ENCODE assay signal across 20 cellular contexts in genomic region chr19:50741179-50741933, GRCh38. TPM values are rescaled to one million over a fixed set of nuclear protein-coding genes. Genes with fewer than 3 reads are reported as not detected.
DNase-seq lines count a peak whose midpoint lies in the region; ATAC-seq, FAIRE-seq and TF ChIP-seq lines count a peak whose summit lies in the region.
"Had no signal": no experiment of that assay in that cellular context is flagged by ENCODE, and none has a peak within 500 bp of the region (broad histone marks: within the 10 kb centered on the region; RNA-seq: fewer than 3 reads in every experiment).

No MANE protein-coding gene starts in this region.

- peak; percentile 87 for FAIRE-seq in K562 (lab: Jason Lieb, UNC)
- FAIRE-seq: A549, GM19239, HepG2, HTR-8/SVneo had no signal

- POLR2A ChIA-PET in K562 (lab: Yijun Ruan, JAX): interaction anchor here (0.6 to 1.5 kb wide), 4 partner anchors 12 to 26 kb away, joined by 3 to 7 read pairs (median 3); no protein-coding TSS in a partner anchor

- no peak overlapping the region for H3K9ac ChIP-seq in SK-N-MC (ENCODE audit: insufficient read length)
- H3K9ac ChIP-seq in K562 (ENCODE audit: insufficient read depth in 1 of 2, low read depth in 2 of 2, low read length in 2 of 2): peak overlapping the region; percentile 57 to 88; a peak in 3 of 4 replicates

- no peak overlapping the region for H3K4me3 ChIP-seq in SK-N-MC
- no peak overlapping the region; the same call in 1 of the 2 replicates for H3K4me3 ChIP-seq in K562
- H3K4me3 ChIP-seq: A549 had no signal

- TF ChIP-seq POLR2A in K562 (conservative IDR thresholded peaks at IDR 0.05): no peak; the same call in 1 of the 2 replicates

- no peak overlapping the region for H3K27ac Mint-ChIP-seq in activated T-helper 2 cell treated with anti-CD3 and anti-CD28 coated beads, Interferon-gamma antibody, Interleukin-2, Interleukin-4, amounts not matched to agents 10 μg/mL and 5 μg/mL and 100 μg/mL, durations not matched to agents 14 hours and 24 hours and 36 hours
- H3K27ac Mint-ChIP-seq: CD8-positive, alpha-beta T cell; HFFc6 had no signal

- H2AFZ ChIP-seq in K562 (ENCODE audit: low read depth, low read length): peak overlapping the region; percentile 84

- no peaks in the 10 kb centered on the region for H3K36me3 Mint-ChIP-seq in activated T-helper 2 cell treated with anti-CD3 and anti-CD28 coated beads, Interferon-gamma antibody, Interleukin-2, Interleukin-4, amounts not matched to agents 10 μg/mL and 5 μg/mL and 100 μg/mL, durations not matched to agents 14 hours and 24 hours and 36 hours (ENCODE audit: low read depth)
- H3K36me3 Mint-ChIP-seq: CD14-positive monocyte; CD8-positive, alpha-beta T cell had no signal

- TF ChIP-seq CTCF in K562 (IDR thresholded peaks at IDR 0.05 in 2 of 3, conservative IDR thresholded peaks at IDR 0.05 in 1 of 3; ENCODE audit: insufficient read depth in 2 of 3, low read depth in 1 of 3, low read length in 3 of 3): no peak

- no peaks in the 10 kb centered on the region for H3K36me3 ChIP-seq in SK-N-MC (ENCODE audit: insufficient read depth, low read length)
- no peaks in the 10 kb centered on the region for H3K36me3 ChIP-seq in K562 (ENCODE audit: control insufficient read depth, insufficient read depth, low read length)

- no TSS peak for BruUV-seq in K562 (replicated peaks; lab: Mats Ljungman, UMichigan)

- H3K4me1 ChIP-seq in K562 (replicated peaks in 1 of 2; ENCODE audit: control insufficient read depth in 2 of 2, insufficient read depth in 2 of 2, low read length in 2 of 2): peaks cover 49 to 51% of the 10 kb centered on the region in 2 experiments
- H3K4me1 ChIP-seq: A549 had no signal

- DNase-seq in SK-N-MC (ENCODE audit: low read depth, low spot score): no peak
- DNase-seq in K562 (ENCODE audit: extremely low read depth in 1 of 4, low spot score in 3 of 4): peak in 1 of 4 experiments; percentile 85
- peak; percentile 39 to 80 for DNase-seq in lung microvascular endothelial cell (ENCODE audit: low read depth in 2 of 2)
- no peak for DNase-seq in stimulated activated CD4-positive, alpha-beta T cell treated with anti-CD3 and anti-CD28 coated beads, Interleukin-2, amount 100 ng/mL, for 48 hours
- no peak for DNase-seq in hepatic stellate cell (ENCODE audit: low spot score)
- no peak for DNase-seq in activated T-helper 2 cell treated with anti-CD3 and anti-CD28 coated beads, Interferon-gamma antibody, Interleukin-2, Interleukin-4, amounts not matched to agents 10 μg/mL and 5 μg/mL and 100 μg/mL, durations not matched to agents 14 hours and 24 hours and 36 hours (ENCODE audit: low spot score)
- no peak for DNase-seq in activated T-cell treated with anti-CD3 and anti-CD28 coated beads, Interleukin-2, amount 50 U/mL, for 48 hours
- DNase-seq: Caco-2; CD8-positive, alpha-beta T cell; DMS53; GF-D8; HCEC 1CT; HFFc6 had no signal

- in situ Hi-C loops in K562 (cut with MboI): no loop called here

- no peaks in the 10 kb centered on the region for H3K9me1 ChIP-seq in K562 (ENCODE audit: control insufficient read depth, insufficient read depth, low read length)

- H3K9me3 ChIP-seq in SK-N-MC (ENCODE audit: low read depth, low read length): no peaks in the 10 kb centered on the region
- H3K9me3 ChIP-seq in K562 (replicated peaks; ENCODE audit: control insufficient read depth, insufficient read depth, low read depth, low read length): no peaks in the 10 kb centered on the region
- H3K9me3 ChIP-seq: A549, Caco-2 had no signal

- 8% methylated on average over 13 of the region's 18 CpGs for whole genome bisulfite sequencing in K562 (ENCODE audit: insufficient coverage, low coverage, missing lambda C conversion rate)

- CTCF ChIA-PET in K562 (lab: Yijun Ruan, JAX; ENCODE audit: low intra/inter-chr PET ratio): interaction anchor here (0.9 kb wide), 1 partner anchor 35 kb away, joined by 3 read pairs; no protein-coding TSS in a partner anchor

- no peaks in the 10 kb centered on the region for H3K9me3 Mint-ChIP-seq in activated T-helper 2 cell treated with anti-CD3 and anti-CD28 coated beads, Interferon-gamma antibody, Interleukin-2, Interleukin-4, amounts not matched to agents 10 μg/mL and 5 μg/mL and 100 μg/mL, durations not matched to agents 14 hours and 24 hours and 36 hours
- H3K9me3 Mint-ChIP-seq: CD8-positive, alpha-beta T cell; HFFc6 had no signal

- ATAC-seq in K562: peak; percentile 37
- ATAC-seq: CD8-positive, alpha-beta T cell; HepG2 had no signal

- TF ChIP-seq RAD21 in K562 (CRISPR knock-in tag; conservative IDR thresholded peaks at IDR 0.05 in 1 of 2, IDR thresholded peaks at IDR 0.05 in 1 of 2): no peak

- no peaks in the 10 kb centered on the region for H3K4me1 Mint-ChIP-seq in activated T-helper 2 cell treated with anti-CD3 and anti-CD28 coated beads, Interferon-gamma antibody, Interleukin-2, Interleukin-4, amounts not matched to agents 10 μg/mL and 5 μg/mL and 100 μg/mL, durations not matched to agents 14 hours and 24 hours and 36 hours (ENCODE audit: low read depth)

- H3K27me3 Mint-ChIP-seq in activated T-helper 2 cell treated with anti-CD3 and anti-CD28 coated beads, Interferon-gamma antibody, Interleukin-2, Interleukin-4, amounts not matched to agents 10 μg/mL and 5 μg/mL and 100 μg/mL, durations not matched to agents 14 hours and 24 hours and 36 hours (ENCODE audit: low read depth): peaks cover 7% of the 10 kb centered on the region

- peak; percentile 94 for TF ChIP-seq EP300 in K562 (IDR thresholded peaks at IDR 0.05; ENCODE audit: low read length)

- no peaks in the 10 kb centered on the region for H3K79me2 ChIP-seq in K562 (ENCODE audit: control insufficient read depth, insufficient read depth, low read length)

- no peak overlapping the region for H3K4me3 Mint-ChIP-seq in activated T-helper 2 cell treated with anti-CD3 and anti-CD28 coated beads, Interferon-gamma antibody, Interleukin-2, Interleukin-4, amounts not matched to agents 10 μg/mL and 5 μg/mL and 100 μg/mL, durations not matched to agents 14 hours and 24 hours and 36 hours (ENCODE audit: low read depth)
- H3K4me3 Mint-ChIP-seq: CD14-positive monocyte; CD8-positive, alpha-beta T cell; HFFc6 had no signal

- no peaks in the 10 kb centered on the region for H3K27me3 ChIP-seq in K562 (ENCODE audit: control insufficient read depth in 2 of 2, insufficient read depth in 2 of 2, low read length in 2 of 2)

- intact Hi-C loops in K562 (cut with micrococcal nuclease): no loop called here
- intact Hi-C loops in activated T-helper 2 cell treated with anti-CD3 and anti-CD28 coated beads, Interferon-gamma antibody, Interleukin-2, Interleukin-4, amounts not matched to agents 10 μg/mL and 5 μg/mL and 100 μg/mL, durations not matched to agents 14 hours and 24 hours and 36 hours (cut with micrococcal nuclease): no loop called here

- H3K27ac ChIP-seq in SK-N-MC (peak overlapping the region; percentile 99), K562 (ENCODE audit: extremely low read depth, low read depth, low read length) (peak overlapping the region; percentile 78)
- H3K27ac ChIP-seq: A549 had no signal

- H3K4me2 ChIP-seq in K562 (ENCODE audit: insufficient read depth, low read length): peak overlapping the region; percentile 68
- H3K4me2 ChIP-seq: A549 had no signal

- H4K20me1 ChIP-seq in K562 (replicated peaks; ENCODE audit: control insufficient read depth, insufficient read depth, low read length): no peaks in the 10 kb centered on the region

RNA-seq across cellular contexts. Expression of gene CLEC11A, which starts 18.2 kb away (rescaled TPM):
- 0.69 and 6.7 TPM in 2 replicates for total RNA-seq in K562 (2011; cell fraction: chromatin; rRNA removed; ENCODE audit: low replicate concordance)
- total RNA-seq in K562 (2011; cell fraction: nucleolus; rRNA removed): 14.3 and 15.2 TPM in 2 replicates
- 7.3 and 8.3 TPM in 2 replicates for total RNA-seq in K562 (2011; cell fraction: nucleoplasm; rRNA removed)
- total RNA-seq in K562 (2014; rRNA removed) (32.7 and 34.8 TPM in 2 replicates), K562 (2014; rRNA removed; fragmentation: Illumina TruSeq; extraction: Trizol) (2.5 and 2.7 TPM in 2 replicates), K562 (2015; rRNA removed; fragmentation: Illumina TruSeq; extraction: Trizol) (16.1 and 16.7 TPM in 2 replicates), K562 (2021) (31.3 and 31.4 TPM in 2 replicates), lung microvascular endothelial cell (0.40 and 2.6 TPM in 2 replicates)
- polyA plus RNA-seq in K562 (2011; rRNA removed) (3.0 and 17.4 TPM in 2 replicates), K562 (2014; fragmentation: Illumina TruSeq; extraction: Trizol) (3.4 and 8.3 TPM in 2 replicates), K562 (2014; fragmentation: Nextera tagmentation; extraction: Ambion mirVana) (under 1 TPM; 0.39 to 0.46 TPM), K562 (2014; rRNA removed) (31.8 and 43.9 TPM in 2 replicates)
- polyA plus RNA-seq in K562 (2011; cell fraction: cytosol; rRNA removed): 26.3 and 38.6 TPM in 2 replicates
- polyA plus RNA-seq in K562 (2011; cell fraction: nucleus; rRNA removed): 42.7 and 43.1 TPM in 2 replicates
- 32.9 and 74.8 TPM in 2 replicates for polyA plus RNA-seq in K562 (2012)
- polyA minus RNA-seq in K562 (2011; rRNA and poly(A)+ RNA removed): 0.49 and 1.0 TPM in 2 replicates
- 1.6 and 12.8 TPM in 2 replicates for polyA minus RNA-seq in K562 (2011; cell fraction: cytosol; rRNA and poly(A)+ RNA removed)
- polyA minus RNA-seq in K562 (2011; cell fraction: nucleus; rRNA and poly(A)+ RNA removed): 5.9 and 7.9 TPM in 2 replicates
- 1.2 and 1.7 TPM in 2 replicates for total RNA-seq in activated T-helper 2 cell treated with anti-CD3 and anti-CD28 coated beads, Interferon-gamma antibody, Interleukin-2, Interleukin-4, amounts not matched to agents 10 μg/mL and 5 μg/mL and 100 μg/mL, durations not matched to agents 14 hours and 24 hours and 36 hours
- total RNA-seq: HepG2 had no signal
- polyA plus RNA-seq: HepG2 had no signal

RNA-seq across cellular contexts. Expression of gene SHANK1, which starts 21.8 kb away (rescaled TPM):
- total RNA-seq in K562 (2011; cell fraction: chromatin; rRNA removed; ENCODE audit: low replicate concordance): 1.1 and 2.3 TPM in 2 replicates
- 0.53 and 1.3 TPM in 2 replicates for total RNA-seq in K562 (2011; cell fraction: nucleolus; rRNA removed)
- total RNA-seq in K562 (2011; cell fraction: nucleoplasm; rRNA removed): 1.8 and 2.4 TPM in 2 replicates
- total RNA-seq in K562 (2014; rRNA removed): 0.65 and 0.73 TPM in 2 replicates
- 0.29 and 0.55 TPM in 2 replicates for total RNA-seq in K562 (2014; rRNA removed; fragmentation: Illumina TruSeq; extraction: Trizol)
- total RNA-seq in K562 (2015; rRNA removed; fragmentation: Illumina TruSeq; extraction: Trizol): 0.33 and 0.57 TPM in 2 replicates
- total RNA-seq in K562 (2021): 1.3 and 1.8 TPM in 2 replicates
- 0.33 and 0.61 TPM in 2 replicates for polyA plus RNA-seq in K562 (2011; rRNA removed)
- polyA plus RNA-seq in K562 (2011; cell fraction: cytosol; rRNA removed): 0.66 and 2.6 TPM in 2 replicates
- 1.0 and 1.7 TPM in 2 replicates for polyA plus RNA-seq in K562 (2011; cell fraction: nucleus; rRNA removed)
- 0.69 and 1.3 TPM in 2 replicates for polyA plus RNA-seq in K562 (2012)
- 0.64 and 1.8 TPM in 2 replicates for polyA plus RNA-seq in K562 (2014; fragmentation: Illumina TruSeq; extraction: Trizol)
- not detected for polyA plus RNA-seq in K562 (2014; fragmentation: Nextera tagmentation; extraction: Ambion mirVana)
- polyA plus RNA-seq in K562 (2014; rRNA removed): 0.52 and 1.6 TPM in 2 replicates
- polyA minus RNA-seq in K562 (2011; rRNA and poly(A)+ RNA removed): 0.18 and 0.42 TPM in 2 replicates
- 0.86 and 1.2 TPM in 2 replicates for polyA minus RNA-seq in K562 (2011; cell fraction: cytosol; rRNA and poly(A)+ RNA removed)
- 0.56 and 1.3 TPM in 2 replicates for polyA minus RNA-seq in K562 (2011; cell fraction: nucleus; rRNA and poly(A)+ RNA removed)
- 0.22 TPM in 1 of 2 replicates, not detected in the other for total RNA-seq in lung microvascular endothelial cell
- not detected in 2 replicates for total RNA-seq in activated T-helper 2 cell treated with anti-CD3 and anti-CD28 coated beads, Interferon-gamma antibody, Interleukin-2, Interleukin-4, amounts not matched to agents 10 μg/mL and 5 μg/mL and 100 μg/mL, durations not matched to agents 14 hours and 24 hours and 36 hours
- total RNA-seq: Caco-2, HepG2 had no signal
- polyA plus RNA-seq: CD14-positive monocyte, HepG2 had no signal

RNA-seq across cellular contexts. Expression of gene GPR32, which starts 28.9 kb away (rescaled TPM):
- not detected in 2 replicates for total RNA-seq in K562 (2011; cell fraction: chromatin; rRNA removed; ENCODE audit: low replicate concordance)
- total RNA-seq in K562 (2011; cell fraction: nucleolus; rRNA removed): not detected in 2 replicates
- total RNA-seq in K562 (2011; cell fraction: nucleoplasm; rRNA removed): not detected in 2 replicates
- total RNA-seq in K562 (2014; rRNA removed): not detected in 2 replicates
- not detected in 2 replicates for total RNA-seq in K562 (2014; rRNA removed; fragmentation: Illumina TruSeq; extraction: Trizol)
- total RNA-seq in K562 (2015; rRNA removed; fragmentation: Illumina TruSeq; extraction: Trizol): not detected in 2 replicates
- 0.18 TPM in 1 of 2 replicates, not detected in the other for total RNA-seq in K562 (2021)
- polyA plus RNA-seq in K562 (2011; rRNA removed): not detected in 2 replicates
- polyA plus RNA-seq in K562 (2011; cell fraction: cytosol; rRNA removed): not detected in 2 replicates
- polyA plus RNA-seq in K562 (2011; cell fraction: nucleus; rRNA removed): not detected in 2 replicates
- 0.07 and 0.12 TPM in 2 replicates for polyA plus RNA-seq in K562 (2012)
- not detected in 2 replicates for polyA plus RNA-seq in K562 (2014; fragmentation: Illumina TruSeq; extraction: Trizol)
- polyA plus RNA-seq in K562 (2014; fragmentation: Nextera tagmentation; extraction: Ambion mirVana): not detected
- not detected in 2 replicates for polyA plus RNA-seq in K562 (2014; rRNA removed)
- not detected in 2 replicates for polyA minus RNA-seq in K562 (2011; rRNA and poly(A)+ RNA removed)
- polyA minus RNA-seq in K562 (2011; cell fraction: cytosol; rRNA and poly(A)+ RNA removed): not detected in 2 replicates
- not detected in 2 replicates for polyA minus RNA-seq in K562 (2011; cell fraction: nucleus; rRNA and poly(A)+ RNA removed)
- total RNA-seq in lung microvascular endothelial cell: not detected in 2 replicates
- total RNA-seq in activated T-helper 2 cell treated with anti-CD3 and anti-CD28 coated beads, Interferon-gamma antibody, Interleukin-2, Interleukin-4, amounts not matched to agents 10 μg/mL and 5 μg/mL and 100 μg/mL, durations not matched to agents 14 hours and 24 hours and 36 hours: not detected in 2 replicates
- total RNA-seq: Caco-2; CD8-positive, alpha-beta T cell; H4; HepG2; HFFc6 had no signal
- polyA plus RNA-seq: A549, BJ, CD14-positive monocyte, HepG2 had no signal

RNA-seq across cellular contexts. Expression of gene ACP4, which starts 48.9 kb away (rescaled TPM):
- total RNA-seq in K562 (2011; cell fraction: chromatin; rRNA removed; ENCODE audit: low replicate concordance): not detected in 2 replicates
- not detected in 2 replicates for total RNA-seq in K562 (2011; cell fraction: nucleolus; rRNA removed)
- not detected in 2 replicates for total RNA-seq in K562 (2011; cell fraction: nucleoplasm; rRNA removed)
- not detected in 2 replicates for total RNA-seq in K562 (2014; rRNA removed)
- not detected in 2 replicates for total RNA-seq in K562 (2014; rRNA removed; fragmentation: Illumina TruSeq; extraction: Trizol)
- not detected in 2 replicates for total RNA-seq in K562 (2015; rRNA removed; fragmentation: Illumina TruSeq; extraction: Trizol)
- not detected in 2 replicates for total RNA-seq in K562 (2021)
- polyA plus RNA-seq in K562 (2011; rRNA removed): not detected in 2 replicates
- not detected in 2 replicates for polyA plus RNA-seq in K562 (2011; cell fraction: cytosol; rRNA removed)
- polyA plus RNA-seq in K562 (2011; cell fraction: nucleus; rRNA removed): not detected in 2 replicates
- polyA plus RNA-seq in K562 (2012): not detected in 2 replicates
- not detected in 2 replicates for polyA plus RNA-seq in K562 (2014; fragmentation: Illumina TruSeq; extraction: Trizol)
- not detected for polyA plus RNA-seq in K562 (2014; fragmentation: Nextera tagmentation; extraction: Ambion mirVana)
- polyA plus RNA-seq in K562 (2014; rRNA removed): not detected in 2 replicates
- not detected in 2 replicates for polyA minus RNA-seq in K562 (2011; rRNA and poly(A)+ RNA removed)
- not detected in 2 replicates for polyA minus RNA-seq in K562 (2011; cell fraction: cytosol; rRNA and poly(A)+ RNA removed)
- polyA minus RNA-seq in K562 (2011; cell fraction: nucleus; rRNA and poly(A)+ RNA removed): not detected in 2 replicates
- not detected in 2 replicates for total RNA-seq in lung microvascular endothelial cell
- total RNA-seq in activated T-helper 2 cell treated with anti-CD3 and anti-CD28 coated beads, Interferon-gamma antibody, Interleukin-2, Interleukin-4, amounts not matched to agents 10 μg/mL and 5 μg/mL and 100 μg/mL, durations not matched to agents 14 hours and 24 hours and 36 hours: not detected in 2 replicates
- total RNA-seq: Caco-2; CD8-positive, alpha-beta T cell; H4; HepG2; HFFc6 had no signal
- polyA plus RNA-seq: A549, BJ, CD14-positive monocyte had no signal

Comparison
In these comparisons a context has a peak if more than half of its experiments do, and no peak if none do; other contexts are left out.
1. DNase-seq: peak in lung microvascular endothelial cell (2 of 2); none in SK-N-MC (single experiment), stimulated activated CD4-positive, alpha-beta T cell treated with anti-CD3 and anti-CD28 coated beads, Interleukin-2, amount 100 ng/mL, for 48 hours (0 of 2), hepatic stellate cell (single experiment), activated T-helper 2 cell treated with anti-CD3 and anti-CD28 coated beads, Interferon-gamma antibody, Interleukin-2, Interleukin-4, amounts not matched to agents 10 μg/mL and 5 μg/mL and 100 μg/mL, durations not matched to agents 14 hours and 24 hours and 36 hours (single experiment) and activated T-cell treated with anti-CD3 and anti-CD28 coated beads, Interleukin-2, amount 50 U/mL, for 48 hours (0 of 2).